1 cellular context compared by ENCODE assay signal in genomic region chr17:56909742-56910508, GRCh38.
TF ChIP-seq lines count a peak whose summit lies in the region.

No MANE protein-coding gene starts in this region.

TF ChIP-seq in K562, 482 proteins besides CTCF, POLR2A, EP300 and RAD21 (continued from another document and continues in another):
- TF ChIP-seq REST (CRISPR knock-in tag; IDR thresholded peaks at IDR 0.05; ENCODE audit: low read depth) (no peak), MYNN (IDR thresholded peaks at IDR 0.05) (0 out of 2 replicates have a peak, but pooled peaks have one; percentile 63), MYNN (CRISPR knock-in tag; IDR thresholded peaks at IDR 0.05) (no peak), CBX3 (IDR thresholded peaks at IDR 0.05; ENCODE audit: borderline replicate concordance in 1 of 2, low read length in 2 of 2) (peak in 1 of 2 experiments; percentile 59; a peak in 1 of 3 replicates), CCNT2 (IDR thresholded peaks at IDR 0.05; ENCODE audit: borderline replicate concordance, extremely low read depth, insufficient read length, low read depth, low read length) (no peak), NR2F6 (CRISPR knock-in tag; IDR thresholded peaks at IDR 0.05) (peak; percentile 87; the same call in 1 of the 2 replicates), L3MBTL2 (IDR thresholded peaks at IDR 0.05) (peak; percentile 89), ZNF707 (CRISPR knock-in tag; conservative IDR thresholded peaks at IDR 0.05) (0 out of 2 replicates have a peak, but pooled peaks have one; percentile 50), TAL1 (IDR thresholded peaks at IDR 0.05) (peak; percentile 40; the same call in 1 of the 2 replicates), ZNF12 (CRISPR knock-in tag; IDR thresholded peaks at IDR 0.05) (no peak), BCOR (IDR thresholded peaks at IDR 0.05) (no peak), KLF13 (tag; IDR thresholded peaks at IDR 0.05; ENCODE audit: borderline replicate concordance, low read depth) (no peak), ZNF384 (IDR thresholded peaks at IDR 0.05; ENCODE audit: low read depth, low read length) (0 out of 2 replicates have a peak, but pooled peaks have one; percentile 17), KLF6 (CRISPR knock-in tag; IDR thresholded peaks at IDR 0.05; ENCODE audit: borderline replicate concordance) (0 out of 2 replicates have a peak, but pooled peaks have one; percentile 24), RBBP5 (IDR thresholded peaks at IDR 0.05; ENCODE audit: borderline replicate concordance, insufficient read depth, low read length, poor library complexity, severe bottlenecking) (peak; percentile 39), E2F3 (CRISPR knock-in tag; IDR thresholded peaks at IDR 0.05) (no peak), ZNF592 (IDR thresholded peaks at IDR 0.05) (peak; percentile 88), HMG20B (CRISPR knock-in tag; IDR thresholded peaks at IDR 0.05) (no peak), RCOR1 (IDR thresholded peaks at IDR 0.05; ENCODE audit: borderline replicate concordance in 1 of 2, low read depth in 2 of 2, low read length in 2 of 2) (peak in 1 of 2 experiments; percentile 96; a peak in 3 of 4 replicates), ZNF239 (CRISPR knock-in tag; IDR thresholded peaks at IDR 0.05) (peak; percentile 69), TEAD1 (CRISPR knock-in tag; IDR thresholded peaks at IDR 0.05) (peak in 1 of 2 experiments; percentile 61; a peak in 1 of 4 replicates), ZNF175 (CRISPR knock-in tag; IDR thresholded peaks at IDR 0.05; ENCODE audit: low read depth) (peak; percentile 77; the same call in 1 of the 2 replicates), POLR2AphosphoS5 (IDR thresholded peaks at IDR 0.05; ENCODE audit: control insufficient read depth, insufficient read depth, low read depth, low read length) (peak; percentile 46; the same call in 1 of the 2 replicates), NCOA1 (IDR thresholded peaks at IDR 0.05; ENCODE audit: low read depth) (peak; percentile 63; the same call in 1 of the 2 replicates), PTBP1 (IDR thresholded peaks at IDR 0.05; ENCODE audit: low read depth, low read length) (no peak), ZNF121 (CRISPR knock-in tag; conservative IDR thresholded peaks at IDR 0.05) (no peak), ATF7 (IDR thresholded peaks at IDR 0.05) (0 out of 2 replicates have a peak, but pooled peaks have one; percentile 27), SUPT5H (IDR thresholded peaks at IDR 0.05) (no peak), TOE1 (IDR thresholded peaks at IDR 0.05; ENCODE audit: borderline replicate concordance) (peak; percentile 51; the same call in 1 of the 2 replicates), TOE1 (CRISPR knock-in tag; IDR thresholded peaks at IDR 0.05; ENCODE audit: borderline replicate concordance, low read depth) (no peak), TEAD4 (IDR thresholded peaks at IDR 0.05; ENCODE audit: low read length) (peak; percentile 44; the same call in 1 of the 2 replicates), TEAD4 (CRISPR knock-in tag; IDR thresholded peaks at IDR 0.05; ENCODE audit: borderline replicate concordance) (no peak), EHMT2 (IDR thresholded peaks at IDR 0.05) (peak; percentile 73; the same call in 1 of the 2 replicates), OTX1 (CRISPR knock-in tag; IDR thresholded peaks at IDR 0.05) (peak; percentile 88; the same call in 1 of the 2 replicates), ZNF197 (CRISPR knock-in tag; IDR thresholded peaks at IDR 0.05; ENCODE audit: low read depth) (peak; percentile 50; the same call in 1 of the 2 replicates), SP1 (CRISPR knock-in tag; IDR thresholded peaks at IDR 0.05) (0 out of 2 replicates have a peak, but pooled peaks have one; percentile 50), MTA2 (IDR thresholded peaks at IDR 0.05; ENCODE audit: low read depth) (peak; percentile 55; the same call in 1 of the 2 replicates), ZNF583 (CRISPR knock-in tag; IDR thresholded peaks at IDR 0.05) (peak; percentile 83; the same call in 1 of the 2 replicates), SMAD3 (CRISPR knock-in tag; conservative IDR thresholded peaks at IDR 0.05) (peak; percentile 77; the same call in 1 of the 2 replicates), LEF1 (IDR thresholded peaks at IDR 0.05) (peak; percentile 66), TRIM28 (IDR thresholded peaks at IDR 0.05) (0 out of 2 replicates have a peak, but pooled peaks have one; percentile 23), SMARCA5 (IDR thresholded peaks at IDR 0.05) (no peak)
- TF ChIP-seq, protein P1, sequence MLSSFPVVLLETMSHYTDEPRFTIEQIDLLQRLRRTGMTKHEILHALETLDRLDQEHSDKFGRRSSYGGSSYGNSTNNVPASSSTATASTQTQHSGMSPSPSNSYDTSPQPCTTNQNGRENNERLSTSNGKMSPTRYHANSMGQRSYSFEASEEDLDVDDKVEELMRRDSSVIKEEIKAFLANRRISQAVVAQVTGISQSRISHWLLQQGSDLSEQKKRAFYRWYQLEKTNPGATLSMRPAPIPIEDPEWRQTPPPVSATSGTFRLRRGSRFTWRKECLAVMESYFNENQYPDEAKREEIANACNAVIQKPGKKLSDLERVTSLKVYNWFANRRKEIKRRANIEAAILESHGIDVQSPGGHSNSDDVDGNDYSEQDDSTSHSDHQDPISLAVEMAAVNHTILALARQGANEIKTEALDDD (IDR thresholded peaks at IDR 0.05): peak; percentile 62
- TF ChIP-seq, protein P2, sequence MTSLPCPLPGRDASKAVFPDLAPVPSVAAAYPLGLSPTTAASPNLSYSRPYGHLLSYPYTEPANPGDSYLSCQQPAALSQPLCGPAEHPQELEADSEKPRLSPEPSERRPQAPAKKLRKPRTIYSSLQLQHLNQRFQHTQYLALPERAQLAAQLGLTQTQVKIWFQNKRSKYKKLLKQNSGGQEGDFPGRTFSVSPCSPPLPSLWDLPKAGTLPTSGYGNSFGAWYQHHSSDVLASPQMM (CRISPR knock-in tag; IDR thresholded peaks at IDR 0.05): no peak
- TF ChIP-seq, protein P3, sequence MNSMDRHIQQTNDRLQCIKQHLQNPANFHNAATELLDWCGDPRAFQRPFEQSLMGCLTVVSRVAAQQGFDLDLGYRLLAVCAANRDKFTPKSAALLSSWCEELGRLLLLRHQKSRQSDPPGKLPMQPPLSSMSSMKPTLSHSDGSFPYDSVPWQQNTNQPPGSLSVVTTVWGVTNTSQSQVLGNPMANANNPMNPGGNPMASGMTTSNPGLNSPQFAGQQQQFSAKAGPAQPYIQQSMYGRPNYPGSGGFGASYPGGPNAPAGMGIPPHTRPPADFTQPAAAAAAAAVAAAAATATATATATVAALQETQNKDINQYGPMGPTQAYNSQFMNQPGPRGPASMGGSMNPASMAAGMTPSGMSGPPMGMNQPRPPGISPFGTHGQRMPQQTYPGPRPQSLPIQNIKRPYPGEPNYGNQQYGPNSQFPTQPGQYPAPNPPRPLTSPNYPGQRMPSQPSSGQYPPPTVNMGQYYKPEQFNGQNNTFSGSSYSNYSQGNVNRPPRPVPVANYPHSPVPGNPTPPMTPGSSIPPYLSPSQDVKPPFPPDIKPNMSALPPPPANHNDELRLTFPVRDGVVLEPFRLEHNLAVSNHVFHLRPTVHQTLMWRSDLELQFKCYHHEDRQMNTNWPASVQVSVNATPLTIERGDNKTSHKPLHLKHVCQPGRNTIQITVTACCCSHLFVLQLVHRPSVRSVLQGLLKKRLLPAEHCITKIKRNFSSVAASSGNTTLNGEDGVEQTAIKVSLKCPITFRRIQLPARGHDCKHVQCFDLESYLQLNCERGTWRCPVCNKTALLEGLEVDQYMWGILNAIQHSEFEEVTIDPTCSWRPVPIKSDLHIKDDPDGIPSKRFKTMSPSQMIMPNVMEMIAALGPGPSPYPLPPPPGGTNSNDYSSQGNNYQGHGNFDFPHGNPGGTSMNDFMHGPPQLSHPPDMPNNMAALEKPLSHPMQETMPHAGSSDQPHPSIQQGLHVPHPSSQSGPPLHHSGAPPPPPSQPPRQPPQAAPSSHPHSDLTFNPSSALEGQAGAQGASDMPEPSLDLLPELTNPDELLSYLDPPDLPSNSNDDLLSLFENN (IDR thresholded peaks at IDR 0.05; ENCODE audit: low read depth in 2 of 2, low read length in 2 of 2): no peak
- TF ChIP-seq, protein P4, sequence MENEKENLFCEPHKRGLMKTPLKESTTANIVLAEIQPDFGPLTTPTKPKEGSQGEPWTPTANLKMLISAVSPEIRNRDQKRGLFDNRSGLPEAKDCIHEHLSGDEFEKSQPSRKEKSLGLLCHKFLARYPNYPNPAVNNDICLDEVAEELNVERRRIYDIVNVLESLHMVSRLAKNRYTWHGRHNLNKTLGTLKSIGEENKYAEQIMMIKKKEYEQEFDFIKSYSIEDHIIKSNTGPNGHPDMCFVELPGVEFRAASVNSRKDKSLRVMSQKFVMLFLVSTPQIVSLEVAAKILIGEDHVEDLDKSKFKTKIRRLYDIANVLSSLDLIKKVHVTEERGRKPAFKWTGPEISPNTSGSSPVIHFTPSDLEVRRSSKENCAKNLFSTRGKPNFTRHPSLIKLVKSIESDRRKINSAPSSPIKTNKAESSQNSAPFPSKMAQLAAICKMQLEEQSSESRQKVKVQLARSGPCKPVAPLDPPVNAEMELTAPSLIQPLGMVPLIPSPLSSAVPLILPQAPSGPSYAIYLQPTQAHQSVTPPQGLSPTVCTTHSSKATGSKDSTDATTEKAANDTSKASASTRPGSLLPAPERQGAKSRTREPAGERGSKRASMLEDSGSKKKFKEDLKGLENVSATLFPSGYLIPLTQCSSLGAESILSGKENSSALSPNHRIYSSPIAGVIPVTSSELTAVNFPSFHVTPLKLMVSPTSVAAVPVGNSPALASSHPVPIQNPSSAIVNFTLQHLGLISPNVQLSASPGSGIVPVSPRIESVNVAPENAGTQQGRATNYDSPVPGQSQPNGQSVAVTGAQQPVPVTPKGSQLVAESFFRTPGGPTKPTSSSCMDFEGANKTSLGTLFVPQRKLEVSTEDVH (IDR thresholded peaks at IDR 0.05; ENCODE audit: low read depth, partially characterized antibody): no peak
- TF ChIP-seq, protein P5, sequence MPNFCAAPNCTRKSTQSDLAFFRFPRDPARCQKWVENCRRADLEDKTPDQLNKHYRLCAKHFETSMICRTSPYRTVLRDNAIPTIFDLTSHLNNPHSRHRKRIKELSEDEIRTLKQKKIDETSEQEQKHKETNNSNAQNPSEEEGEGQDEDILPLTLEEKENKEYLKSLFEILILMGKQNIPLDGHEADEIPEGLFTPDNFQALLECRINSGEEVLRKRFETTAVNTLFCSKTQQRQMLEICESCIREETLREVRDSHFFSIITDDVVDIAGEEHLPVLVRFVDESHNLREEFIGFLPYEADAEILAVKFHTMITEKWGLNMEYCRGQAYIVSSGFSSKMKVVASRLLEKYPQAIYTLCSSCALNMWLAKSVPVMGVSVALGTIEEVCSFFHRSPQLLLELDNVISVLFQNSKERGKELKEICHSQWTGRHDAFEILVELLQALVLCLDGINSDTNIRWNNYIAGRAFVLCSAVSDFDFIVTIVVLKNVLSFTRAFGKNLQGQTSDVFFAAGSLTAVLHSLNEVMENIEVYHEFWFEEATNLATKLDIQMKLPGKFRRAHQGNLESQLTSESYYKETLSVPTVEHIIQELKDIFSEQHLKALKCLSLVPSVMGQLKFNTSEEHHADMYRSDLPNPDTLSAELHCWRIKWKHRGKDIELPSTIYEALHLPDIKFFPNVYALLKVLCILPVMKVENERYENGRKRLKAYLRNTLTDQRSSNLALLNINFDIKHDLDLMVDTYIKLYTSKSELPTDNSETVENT (CRISPR knock-in tag; IDR thresholded peaks at IDR 0.05): no peak
